Comparison of ENCODE assay signal across 2 cellular contexts in the genomic region with DNA sequence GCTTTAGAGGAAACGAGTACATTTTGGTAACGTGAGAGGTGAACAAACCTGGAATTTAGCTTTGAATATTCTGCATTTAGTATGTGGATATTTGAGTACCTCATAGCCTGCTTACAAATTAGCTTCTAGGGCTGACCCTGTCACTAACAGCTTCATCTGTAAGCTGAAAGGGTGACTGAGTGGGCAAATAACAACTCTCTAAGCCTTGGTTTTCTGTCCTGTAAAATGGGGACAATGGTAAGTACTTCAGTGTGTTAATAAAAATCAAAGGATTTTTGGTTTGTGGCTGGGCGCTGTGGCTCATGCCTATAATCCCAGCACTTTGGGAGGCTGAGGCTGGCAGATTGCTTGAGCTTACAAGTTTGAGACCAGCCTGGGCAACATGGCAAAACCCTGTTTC.
TF ChIP-seq lines count a peak whose summit lies in the region.

No MANE protein-coding gene starts in this region.

TF ChIP-seq in IMR-90, 13 proteins besides CTCF, POLR2A, EP300 and RAD21:
- TF ChIP-seq FOS (IDR thresholded peaks at IDR 0.05; ENCODE audit: low read depth, low read length) (no peak), RCOR1 (IDR thresholded peaks at IDR 0.05; ENCODE audit: insufficient replicate concordance, low read length) (no peak), SMC3 (IDR thresholded peaks at IDR 0.05; ENCODE audit: low read depth, low read length) (no peak), NFE2L2 (IDR thresholded peaks at IDR 0.05; ENCODE audit: low read depth, low read length) (no peak), MAZ (IDR thresholded peaks at IDR 0.05; ENCODE audit: borderline replicate concordance, low read depth, low read length) (no peak), BHLHE40 (IDR thresholded peaks at IDR 0.05; ENCODE audit: low read depth, low read length) (no peak)
- TF ChIP-seq, protein P1, sequence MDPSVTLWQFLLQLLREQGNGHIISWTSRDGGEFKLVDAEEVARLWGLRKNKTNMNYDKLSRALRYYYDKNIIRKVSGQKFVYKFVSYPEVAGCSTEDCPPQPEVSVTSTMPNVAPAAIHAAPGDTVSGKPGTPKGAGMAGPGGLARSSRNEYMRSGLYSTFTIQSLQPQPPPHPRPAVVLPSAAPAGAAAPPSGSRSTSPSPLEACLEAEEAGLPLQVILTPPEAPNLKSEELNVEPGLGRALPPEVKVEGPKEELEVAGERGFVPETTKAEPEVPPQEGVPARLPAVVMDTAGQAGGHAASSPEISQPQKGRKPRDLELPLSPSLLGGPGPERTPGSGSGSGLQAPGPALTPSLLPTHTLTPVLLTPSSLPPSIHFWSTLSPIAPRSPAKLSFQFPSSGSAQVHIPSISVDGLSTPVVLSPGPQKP (IDR thresholded peaks at IDR 0.05; ENCODE audit: borderline replicate concordance, low read depth, low read length), result no peak

TF ChIP-seq in HepG2, 621 proteins besides CTCF, POLR2A, EP300 and RAD21:
- TF ChIP-seq XBP1 (CRISPR knock-in tag; IDR thresholded peaks at IDR 0.05) (no peak), ZNF549 (CRISPR knock-in tag; IDR thresholded peaks at IDR 0.05) (no peak), ZNF337 (CRISPR knock-in tag; IDR thresholded peaks at IDR 0.05; ENCODE audit: borderline replicate concordance, low read depth) (no peak), ZNF441 (CRISPR knock-in tag; IDR thresholded peaks at IDR 0.05; ENCODE audit: borderline replicate concordance) (no peak), BRCA1 (CRISPR knock-in tag; IDR thresholded peaks at IDR 0.05) (no peak), ZNF335 (CRISPR knock-in tag; IDR thresholded peaks at IDR 0.05) (no peak), ZNF33B (CRISPR knock-in tag; IDR thresholded peaks at IDR 0.05) (no peak), CBFB (CRISPR knock-in tag; IDR thresholded peaks at IDR 0.05) (no peak), SOX6 (IDR thresholded peaks at IDR 0.05) (no peak), SOX6 (CRISPR knock-in tag; IDR thresholded peaks at IDR 0.05) (no peak), KDM5B (CRISPR knock-in tag; IDR thresholded peaks at IDR 0.05; ENCODE audit: borderline replicate concordance) (no peak), ZNF629 (CRISPR knock-in tag; conservative IDR thresholded peaks at IDR 0.05) (peak; percentile 92), ZNF619 (CRISPR knock-in tag; IDR thresholded peaks at IDR 0.05) (no peak), ZMYM3 (CRISPR knock-in tag; IDR thresholded peaks at IDR 0.05) (peak; percentile 58; the same call in 1 of the 2 replicates), MEIS1 (CRISPR knock-in tag; IDR thresholded peaks at IDR 0.05; ENCODE audit: borderline replicate concordance) (no peak)
- TF ChIP-seq, protein P2, sequence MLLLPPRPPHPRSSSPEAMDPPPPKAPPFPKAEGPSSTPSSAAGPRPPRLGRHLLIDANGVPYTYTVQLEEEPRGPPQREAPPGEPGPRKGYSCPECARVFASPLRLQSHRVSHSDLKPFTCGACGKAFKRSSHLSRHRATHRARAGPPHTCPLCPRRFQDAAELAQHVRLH (CRISPR knock-in tag; IDR thresholded peaks at IDR 0.05; ENCODE audit: borderline replicate concordance, low read depth), result no peak
- TF ChIP-seq, protein P3, sequence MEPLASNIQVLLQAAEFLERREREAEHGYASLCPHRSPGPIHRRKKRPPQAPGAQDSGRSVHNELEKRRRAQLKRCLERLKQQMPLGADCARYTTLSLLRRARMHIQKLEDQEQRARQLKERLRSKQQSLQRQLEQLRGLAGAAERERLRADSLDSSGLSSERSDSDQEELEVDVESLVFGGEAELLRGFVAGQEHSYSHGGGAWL (CRISPR knock-in tag; IDR thresholded peaks at IDR 0.05), result no peak
- TF ChIP-seq, protein P4, sequence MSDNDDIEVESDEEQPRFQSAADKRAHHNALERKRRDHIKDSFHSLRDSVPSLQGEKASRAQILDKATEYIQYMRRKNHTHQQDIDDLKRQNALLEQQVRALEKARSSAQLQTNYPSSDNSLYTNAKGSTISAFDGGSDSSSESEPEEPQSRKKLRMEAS (IDR thresholded peaks at IDR 0.05), result no peak
